Comparison of ENCODE assay signal across 17 cellular contexts in the genomic region with DNA sequence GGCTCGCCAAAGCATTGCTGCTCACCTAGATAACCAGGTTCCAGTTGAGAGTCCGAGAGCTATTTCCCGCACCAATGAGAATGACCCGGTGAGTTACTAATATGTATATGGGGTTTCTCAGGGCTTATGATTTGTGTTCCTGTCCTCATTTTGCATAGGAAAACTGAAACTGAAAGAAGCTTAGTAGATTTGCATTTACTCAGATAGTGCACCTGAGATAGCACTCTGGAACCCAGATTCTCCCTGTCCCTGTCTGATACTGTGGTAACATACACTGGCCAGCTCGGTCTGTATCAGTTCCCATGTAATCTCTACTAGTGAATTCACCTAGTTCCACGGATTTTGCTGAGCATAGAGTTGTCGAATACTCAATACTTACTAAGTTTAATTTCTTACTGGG. TPM values are rescaled to one million over a fixed set of nuclear protein-coding genes. Genes with fewer than 3 reads are reported as not detected.
A peak's percentile ranks its signal among the peaks of the same experiment; 100 is the strongest.
DNase-seq lines count a peak whose midpoint lies in the region; ATAC-seq and TF ChIP-seq lines count a peak whose summit lies in the region.
"Had no signal": no experiment of that assay in that cellular context is flagged by ENCODE, and none has a peak within 500 bp of the region (broad histone marks: within the 10 kb centered on the region; RNA-seq: fewer than 3 reads in every experiment).

No MANE protein-coding gene starts in this region.

- no peaks in the 10 kb centered on the region for H3K4me1 ChIP-seq in body of pancreas

- no peaks in the 10 kb centered on the region for H3K27me3 ChIP-seq in body of pancreas
- H3K27me3 ChIP-seq: thyroid gland had no signal

- H3K27ac Mint-ChIP-seq in activated CD4-positive, alpha-beta T cell treated with anti-CD3 and anti-CD28 coated beads, Interleukin-2, amount 10 ng/mL, durations not matched to agents 24 days and 14 days = no peak overlapping the region
- H3K27ac Mint-ChIP-seq in naive B cell = peak overlapping the region in 3 of 6 donors; percentile 4 to 72 (median 34)
- H3K27ac Mint-ChIP-seq in natural killer cell = peak overlapping the region in 1 of 2 donors; percentile 29
- H3K27ac Mint-ChIP-seq: CD4-positive, alpha-beta T cell had no signal

- H3K27me3 Mint-ChIP-seq in activated CD4-positive, alpha-beta T cell treated with anti-CD3 and anti-CD28 coated beads, Interleukin-2, amount 10 ng/mL, durations not matched to agents 24 days and 14 days = no peaks in the 10 kb centered on the region
- no peaks in the 10 kb centered on the region for H3K27me3 Mint-ChIP-seq in naive B cell
- H3K27me3 Mint-ChIP-seq in natural killer cell (ENCODE audit: low read depth in 2 of 2) = no peaks in the 10 kb centered on the region
- H3K27me3 Mint-ChIP-seq: CD4-positive, alpha-beta T cell had no signal

- ATAC-seq in GM21526 (IDR thresholded peaks at IDR 0.05; ENCODE audit: low FRiP score, unreplicated experiment) (peak; percentile 79), HG03432 (IDR thresholded peaks at IDR 0.05; ENCODE audit: unreplicated experiment) (peak; percentile 45), naive B cell (ENCODE audit: low read depth in 2 of 2) (peak; percentile 69 to 79), natural killer cell (no peak), body of pancreas (no peak), GM19328 (IDR thresholded peaks at IDR 0.05; ENCODE audit: unreplicated experiment) (no peak)

- no peak for TF ChIP-seq POLR2A in body of pancreas (IDR thresholded peaks at IDR 0.05)

- H3K27ac ChIP-seq in body of pancreas = no peak overlapping the region
- H3K27ac ChIP-seq: thyroid gland had no signal

- peak overlapping the region; percentile 28 for H3K4me3 Mint-ChIP-seq in activated CD4-positive, alpha-beta T cell treated with anti-CD3 and anti-CD28 coated beads, Interleukin-2, amount 10 ng/mL, durations not matched to agents 24 days and 14 days
- H3K4me3 Mint-ChIP-seq in naive B cell (peak overlapping the region in 1 of 8 donors; percentile 28), natural killer cell (no peak overlapping the region)
- H3K4me3 Mint-ChIP-seq: CD4-positive, alpha-beta T cell had no signal

- H3K4me3 ChIP-seq in body of pancreas = no peak overlapping the region
- H3K4me3 ChIP-seq: smooth muscle cell, thyroid gland had no signal

- DNase-seq in activated CD4-positive, alpha-beta T cell treated with anti-CD3 and anti-CD28 coated beads, Interleukin-2, amount 10 ng/mL, durations not matched to agents 24 days and 14 days = peak; percentile 59
- DNase-seq in activated CD4-positive, alpha-beta T cell treated with anti-CD3 and anti-CD28 coated beads for 1 hour = no peak
- no peak for DNase-seq in naive B cell
- no peak for DNase-seq in natural killer cell
- no peak for DNase-seq in body of pancreas
- DNase-seq: activated CD8-positive, alpha-beta memory T cell treated with anti-CD3 and anti-CD28 coated beads, Interleukin-2, amount 50 U/mL, for 4 hours; CD4-positive, alpha-beta T cell; central memory CD4-positive, alpha-beta T cell; GOT3; NCI-H1436 treated with DMSO at 0.1 percent for 48 hours; NCI-H510A; thyroid gland had no signal

- H3K36me3 ChIP-seq in body of pancreas (replicated peaks in 1 of 2; ENCODE audit: insufficient read depth in 1 of 2, low read depth in 2 of 2) = peaks cover 0 to 15% of the 10 kb centered on the region in 2 donors

- no peaks in the 10 kb centered on the region for H3K9me3 ChIP-seq in body of pancreas
- H3K9me3 ChIP-seq: thyroid gland had no signal

- intact Hi-C loops in activated CD4-positive, alpha-beta T cell treated with anti-CD3 and anti-CD28 coated beads, Interleukin-2, amount 10 ng/mL, durations not matched to agents 24 days and 14 days (cut with micrococcal nuclease) = no loop called here
- intact Hi-C loops in natural killer cell (cut with micrococcal nuclease) = no loop called here
- intact Hi-C loops in body of pancreas (cut with DNase I) = no loop called here

- peaks cover 47% of the 10 kb centered on the region for H3K36me3 Mint-ChIP-seq in activated CD4-positive, alpha-beta T cell treated with anti-CD3 and anti-CD28 coated beads, Interleukin-2, amount 10 ng/mL, durations not matched to agents 24 days and 14 days (ENCODE audit: low read depth)
- H3K36me3 Mint-ChIP-seq in naive B cell (no peaks in the 10 kb centered on the region), natural killer cell (no peaks in the 10 kb centered on the region)
- H3K36me3 Mint-ChIP-seq: activated naive CD4-positive, alpha-beta T cell treated with anti-CD3 and anti-CD28 coated beads, Interleukin-2, amount 50 U/mL, for 72 hours had no signal

- no peaks in the 10 kb centered on the region for H3K9me3 Mint-ChIP-seq in activated CD4-positive, alpha-beta T cell treated with anti-CD3 and anti-CD28 coated beads, Interleukin-2, amount 10 ng/mL, durations not matched to agents 24 days and 14 days
- no peaks in the 10 kb centered on the region for H3K9me3 Mint-ChIP-seq in naive B cell
- no peaks in the 10 kb centered on the region for H3K9me3 Mint-ChIP-seq in natural killer cell
- H3K9me3 Mint-ChIP-seq: activated naive CD4-positive, alpha-beta T cell treated with anti-CD3 and anti-CD28 coated beads, Interleukin-2, amount 50 U/mL, for 72 hours; CD4-positive, alpha-beta T cell had no signal

- TF ChIP-seq CTCF in natural killer cell (IDR thresholded peaks at IDR 0.05) (no peak), body of pancreas (IDR thresholded peaks at IDR 0.05) (no peak)

- H3K4me1 Mint-ChIP-seq in activated CD4-positive, alpha-beta T cell treated with anti-CD3 and anti-CD28 coated beads, Interleukin-2, amount 10 ng/mL, durations not matched to agents 24 days and 14 days = peaks cover 20% of the 10 kb centered on the region
- H3K4me1 Mint-ChIP-seq in naive B cell (peaks cover 0 to 19% (median 8%) of the 10 kb centered on the region in 3 donors), natural killer cell (no peaks in the 10 kb centered on the region)

- 87 to 92% methylated on average over 7 of the region's 7 CpGs for WGBS in body of pancreas, 2 donors

RNA-seq across cellular contexts. Expression of gene DAP3, which starts 28.1 kb away (rescaled TPM):
- 193 and 201 TPM in 2 replicates for total RNA-seq in activated CD4-positive, alpha-beta T cell treated with anti-CD3 and anti-CD28 coated beads, Interleukin-2, amount 10 ng/mL, durations not matched to agents 24 days and 14 days
- polyA plus RNA-seq in naive B cell (ENCODE audit: low read depth in 6 of 6) = 10 to 100 TPM; 65.6 to 87.5 (median 77.6) TPM
- total RNA-seq in natural killer cell (10 to 100 TPM; 83.9 to 97.5 (median 96.4) TPM), body of pancreas (100 to 1,000 TPM in 1 of 2 donors, 10 to 100 TPM in 1; 71.9 to 110 TPM)

RNA-seq across cellular contexts. Expression of gene YY1AP1, which starts 28.5 kb away (rescaled TPM):
- total RNA-seq in activated CD4-positive, alpha-beta T cell treated with anti-CD3 and anti-CD28 coated beads, Interleukin-2, amount 10 ng/mL, durations not matched to agents 24 days and 14 days = 64.3 and 65.1 TPM in 2 replicates
- polyA plus RNA-seq in naive B cell (ENCODE audit: low read depth in 6 of 6) = 10 to 100 TPM; 26.7 to 56.1 (median 32.2) TPM
- 100 to 1,000 TPM; 115 to 133 (median 115) TPM for total RNA-seq in natural killer cell
- total RNA-seq in body of pancreas = 10 to 100 TPM; 40.5 to 90.6 TPM

Comparison
In these comparisons a context has a peak if more than half of its experiments do, and no peak if none do; other contexts are left out.
1. ATAC-seq: peak in GM21526 (single experiment), HG03432 (single experiment) and naive B cell (2 of 2); none in natural killer cell (0 of 3), body of pancreas (single experiment) and GM19328 (single experiment).